ENCODE assay signal across 23 cellular contexts in genomic region chr1:24290933-24291487, GRCh38. TPM values are rescaled to one million over a fixed set of nuclear protein-coding genes. Genes with fewer than 3 reads are reported as not detected.
DNase-seq lines count a peak whose midpoint lies in the region; ATAC-seq, FAIRE-seq and TF ChIP-seq lines count a peak whose summit lies in the region.
"Had no signal": no experiment of that assay in that cellular context is flagged by ENCODE, and none has a peak within 500 bp of the region (broad histone marks: within the 10 kb centered on the region; RNA-seq: fewer than 3 reads in every experiment).

No MANE protein-coding gene starts in this region.

- 74% methylated on average over 8 of the region's 8 CpGs for WGBS in A549 (ENCODE audit: missing lambda C conversion rate)
- WGBS in K562 (ENCODE audit: insufficient coverage, low coverage, missing lambda C conversion rate), result 3% methylated on average over 8 of the region's 8 CpGs
- 80 to 87% methylated on average over 7 to 8 of the region's 8 CpGs for WGBS in endodermal cell (ENCODE audit: insufficient coverage in 1 of 2, insufficient read length in 1 of 2), 2 experiments

- peak overlapping the region; percentile 12; the same call in 1 of the 3 replicates for H3K4me2 ChIP-seq in A549
- no peak overlapping the region for H3K4me2 ChIP-seq in K562 (ENCODE audit: insufficient read depth, low read length)
- H3K4me2 ChIP-seq in keratinocyte (ENCODE audit: control insufficient read depth, extremely low read depth, insufficient read depth, low read depth, low read length), result peak overlapping the region; percentile 42

- no peaks in the 10 kb centered on the region for H3K9me3 Mint-ChIP-seq in endodermal cell
- H3K9me3 Mint-ChIP-seq: CD8-positive, alpha-beta memory T cell; IgD-negative memory B cell had no signal

- no peaks in the 10 kb centered on the region for H4K20me1 ChIP-seq in K562 (replicated peaks; ENCODE audit: control insufficient read depth, insufficient read depth, low read length)
- no peaks in the 10 kb centered on the region for H4K20me1 ChIP-seq in keratinocyte (ENCODE audit: control insufficient read depth, extremely low read depth, insufficient read depth, low read length)

- ATAC-seq in A549 (no peak), K562 (no peak), GM21786 (IDR thresholded peaks at IDR 0.05; ENCODE audit: unreplicated experiment) (no peak)

- dilution Hi-C loops in keratinocyte (cut with MboI; ENCODE audit: extremely low pct_ligation_motif_present, low sequenced_read_pairs), result no loop called here

- H3K79me2 ChIP-seq in K562 (ENCODE audit: control insufficient read depth, insufficient read depth, low read length) (no peaks in the 10 kb centered on the region), keratinocyte (ENCODE audit: control insufficient read depth, insufficient read depth, low read length) (no peaks in the 10 kb centered on the region)

- intact Hi-C loops in K562 (cut with micrococcal nuclease), result no loop called here

- H3K9me3 ChIP-seq in A549 (no peaks in the 10 kb centered on the region), HEK293 (ENCODE audit: control insufficient read depth, insufficient read depth, low read depth, low read length) (no peaks in the 10 kb centered on the region), K562 (replicated peaks; ENCODE audit: control insufficient read depth, insufficient read depth, low read depth, low read length) (no peaks in the 10 kb centered on the region), keratinocyte (ENCODE audit: control insufficient read depth, low read depth, low read length) (no peaks in the 10 kb centered on the region), endodermal cell (ENCODE audit: control insufficient read depth, low read length) (no peaks in the 10 kb centered on the region)

- in situ Hi-C loops in K562 (cut with MboI), result no loop called here

- peak overlapping the region; percentile 68 to 86 for H3K27ac ChIP-seq in A549
- H3K27ac ChIP-seq in HEK293 (ENCODE audit: extremely low read depth, low read depth, low read length), result no peak overlapping the region
- H3K27ac ChIP-seq in K562 (ENCODE audit: extremely low read depth, low read depth, low read length), result no peak overlapping the region
- H3K27ac ChIP-seq in keratinocyte (ENCODE audit: control insufficient read depth, insufficient read depth, low read length), result no peak overlapping the region
- no peak overlapping the region for H3K27ac ChIP-seq in endodermal cell (ENCODE audit: low read depth, low read length)

- DNase-seq in A549 (ENCODE audit: low read depth in 1 of 2, low spot score in 1 of 2) (peak in 1 of 2 experiments; percentile 33), K562 (ENCODE audit: extremely low read depth in 1 of 4, low spot score in 3 of 4) (no peak), keratinocyte (ENCODE audit: low read depth, low spot score) (no peak), endodermal cell (no peak), NCI-H1048 (lab: John Stamatoyannopoulos, UW) (no peak)
- no peak for DNase-seq in activated CD4-positive, alpha-beta T cell treated with anti-CD3 and anti-CD28 coated beads for 1 hour
- DNase-seq: CD8-positive, alpha-beta memory T cell; DMS79; H7; Kasumi-1; MM.1S; NCI-H1092 treated with DMSO at 0.1 percent for 48 hours; NCI-H2081; NCI-H510A; NCI-H748 treated with DMSO at 0.1 percent for 48 hours; SIG-M5 had no signal

- H3K4me1 ChIP-seq in A549 (peaks cover 63% of the 10 kb centered on the region), HEK293 (ENCODE audit: control insufficient read depth, insufficient read depth, low read length) (peaks cover 11% of the 10 kb centered on the region), K562 (replicated peaks in 1 of 2; ENCODE audit: control insufficient read depth in 2 of 2, insufficient read depth in 2 of 2, low read length in 2 of 2) (peaks cover 3 to 9% of the 10 kb centered on the region in 2 experiments; a peak in 4 of 5 replicates), keratinocyte (ENCODE audit: control insufficient read depth, extremely low read depth, insufficient read depth, low read length) (peaks cover 68% of the 10 kb centered on the region), endodermal cell (ENCODE audit: control insufficient read depth, insufficient read depth, low read length) (peaks cover 5% of the 10 kb centered on the region)

- H3K4me1 Mint-ChIP-seq in endodermal cell, result peaks cover 25% of the 10 kb centered on the region
- H3K4me1 Mint-ChIP-seq: CD8-positive, alpha-beta memory T cell; IgD-negative memory B cell had no signal

- FAIRE-seq in A549 (lab: Jason Lieb, UNC), result no peak
- FAIRE-seq in K562 (lab: Jason Lieb, UNC), result no peak
- FAIRE-seq in keratinocyte (lab: Jason Lieb, UNC), result peak; percentile 29
- FAIRE-seq: GM12892, GM18507 had no signal

- TF ChIP-seq POLR2A in A549 (IDR thresholded peaks at IDR 0.05; ENCODE audit: low read length) (no peak), K562 (conservative IDR thresholded peaks at IDR 0.05) (no peak)

- H3K4me3 ChIP-seq in A549 (no peak overlapping the region), HEK293 (ENCODE audit: low read depth, low read length) (no peak overlapping the region), K562 (no peak overlapping the region), keratinocyte (ENCODE audit: control insufficient read depth in 2 of 3, extremely low read depth in 1 of 3, insufficient read depth in 2 of 3, low read depth in 1 of 3, low read length in 3 of 3) (no peak overlapping the region), endodermal cell (ENCODE audit: low read length) (no peak overlapping the region)

- no peaks in the 10 kb centered on the region for H3K36me3 Mint-ChIP-seq in endodermal cell (ENCODE audit: low read depth)
- H3K36me3 Mint-ChIP-seq: CD8-positive, alpha-beta memory T cell; IgD-negative memory B cell had no signal

- no peak overlapping the region for H3K27ac Mint-ChIP-seq in endodermal cell
- H3K27ac Mint-ChIP-seq: CD8-positive, alpha-beta memory T cell had no signal

- peaks cover 5% of the 10 kb centered on the region for H3K9me1 ChIP-seq in K562 (ENCODE audit: control insufficient read depth, insufficient read depth, low read length)
- H3K9me1 ChIP-seq in keratinocyte (ENCODE audit: control insufficient read depth, extremely low read depth, insufficient read depth, low read length), result no peaks in the 10 kb centered on the region

- no peak for TF ChIP-seq RAD21 in A549 (conservative IDR thresholded peaks at IDR 0.05 in 1 of 2, IDR thresholded peaks at IDR 0.05 in 1 of 2)
- no peak for TF ChIP-seq RAD21 in K562 (CRISPR knock-in tag; conservative IDR thresholded peaks at IDR 0.05 in 1 of 2, IDR thresholded peaks at IDR 0.05 in 1 of 2)

- CTCF ChIA-PET in A549 (lab: Yijun Ruan, JAX), result interaction anchor here (0.8 to 7.8 kb wide), 6 partner anchors 10 to 103 kb away, joined by 3 to 52 read pairs (median 4); no protein-coding TSS in a partner anchor
- CTCF ChIA-PET in HEK293 (lab: Yijun Ruan, JAX), result interaction anchor here (0.6 to 2.8 kb wide), 7 partner anchors 11 to 784 kb away, joined by 3 to 21 read pairs (median 5); no protein-coding TSS in a partner anchor
- CTCF ChIA-PET in K562 (lab: Yijun Ruan, JAX; ENCODE audit: low intra/inter-chr PET ratio), result no interaction called here

- H2AFZ ChIP-seq in K562 (ENCODE audit: low read depth, low read length) (no peak overlapping the region), keratinocyte (ENCODE audit: control insufficient read depth, low read length) (peak overlapping the region; percentile 29)

- H3K27me3 ChIP-seq in K562 (ENCODE audit: control insufficient read depth in 2 of 2, insufficient read depth in 2 of 2, low read length in 2 of 2), result peaks cover 23 to 41% of the 10 kb centered on the region in 2 experiments
- H3K27me3 ChIP-seq in keratinocyte (ENCODE audit: control insufficient read depth, extremely low read depth, insufficient read depth, low read length), result no peaks in the 10 kb centered on the region
- H3K27me3 ChIP-seq in endodermal cell (ENCODE audit: control insufficient read depth, insufficient read depth, low read length, poor library complexity, severe bottlenecking), result no peaks in the 10 kb centered on the region

- BruUV-seq in K562 (replicated peaks; lab: Mats Ljungman, UMichigan), result no TSS peak

- POLR2A ChIA-PET in A549 (lab: Yijun Ruan, JAX), result no interaction called here
- POLR2A ChIA-PET in HEK293 (lab: Yijun Ruan, JAX), result no interaction called here
- POLR2A ChIA-PET in K562 (lab: Yijun Ruan, JAX), result interaction anchor here (0.6 to 1.3 kb wide), 4 partner anchors 13 to 681 kb away, joined by 3 to 4 read pairs (median 4); no protein-coding TSS in a partner anchor

- H3K36me3 ChIP-seq in HEK293 (ENCODE audit: control insufficient read depth in 2 of 2, insufficient read depth in 1 of 2, low read length in 2 of 2) (no peaks in the 10 kb centered on the region), K562 (ENCODE audit: control insufficient read depth, insufficient read depth, low read length) (no peaks in the 10 kb centered on the region), keratinocyte (ENCODE audit: control insufficient read depth in 2 of 2, extremely low read depth in 1 of 2, insufficient read depth in 2 of 2, low read length in 2 of 2) (no peaks in the 10 kb centered on the region), endodermal cell (ENCODE audit: control insufficient read depth, insufficient read depth, low read length) (no peaks in the 10 kb centered on the region)

- no peaks in the 10 kb centered on the region for H3K27me3 Mint-ChIP-seq in endodermal cell (ENCODE audit: insufficient read depth)
- H3K27me3 Mint-ChIP-seq: IgD-negative memory B cell had no signal

- no peak overlapping the region for H3K4me3 Mint-ChIP-seq in endodermal cell
- H3K4me3 Mint-ChIP-seq: CD8-positive, alpha-beta memory T cell; IgD-negative memory B cell had no signal

- no peak for TF ChIP-seq CTCF in A549 (IDR thresholded peaks at IDR 0.05)
- TF ChIP-seq CTCF in HEK293 (tag by site-specific recombination; IDR thresholded peaks at IDR 0.05), result no peak
- TF ChIP-seq CTCF in K562 (IDR thresholded peaks at IDR 0.05 in 2 of 3, conservative IDR thresholded peaks at IDR 0.05 in 1 of 3; ENCODE audit: insufficient read depth in 2 of 3, low read depth in 1 of 3, low read length in 3 of 3), result no peak
- no peak for TF ChIP-seq CTCF in keratinocyte (optimal IDR thresholded peaks at IDR 0.05 in 1 of 3, IDR thresholded peaks at IDR 0.05 in 1 of 3, conservative IDR thresholded peaks at IDR 0.05 in 1 of 3; ENCODE audit: extremely low read depth in 1 of 3, insufficient read depth in 2 of 3, low read length in 3 of 3)
- no peak for TF ChIP-seq CTCF in endodermal cell (conservative IDR thresholded peaks at IDR 0.05)

- no peak for TF ChIP-seq EP300 in A549 (IDR thresholded peaks at IDR 0.05)
- TF ChIP-seq EP300 in K562 (IDR thresholded peaks at IDR 0.05; ENCODE audit: low read length), result no peak

- H3K9ac ChIP-seq in K562 (ENCODE audit: insufficient read depth in 1 of 2, low read depth in 2 of 2, low read length in 2 of 2) (no peak overlapping the region), keratinocyte (ENCODE audit: control insufficient read depth, extremely low read depth, insufficient read depth, low read length) (peak overlapping the region; percentile 1), endodermal cell (ENCODE audit: extremely low read depth, low read length, poor library complexity, severe bottlenecking) (no peak overlapping the region)

RNA-seq across cellular contexts. Expression of gene GRHL3, which starts 28.1 kb away (rescaled TPM):
- polyA plus RNA-seq in A549 (2011; rRNA removed) (1.6 and 2.5 TPM in 2 replicates), A549 (2017; fragmentation: RNase III; extraction: RNeasy Plus Mini Kit Qiagen cat#74134 plus additional on column Dnase treatment) (0.58 to 0.71 TPM (median 0.59 TPM) in 3 replicates), K562 (2011; rRNA removed) (not detected in 2 replicates), K562 (2014; fragmentation: Illumina TruSeq; extraction: Trizol) (0.04 TPM in 1 of 2 replicates, not detected in the other), K562 (2014; fragmentation: Nextera tagmentation; extraction: Ambion mirVana) (under 1 TPM in 1 of 2 experiments, not detected in 1; 0.01 TPM), K562 (2014; rRNA removed) (0.65 TPM in 1 of 2 replicates, not detected in the other), keratinocyte (7.7 to 20.5 TPM (median 13.0 TPM) in 3 replicates)
- polyA plus RNA-seq in A549 (2012; cell fraction: cytosol; rRNA removed), result 1.2 and 1.4 TPM in 2 replicates
- polyA plus RNA-seq in A549 (2012; cell fraction: nucleus; rRNA removed), result 1.2 and 1.8 TPM in 2 replicates
- polyA minus RNA-seq in A549 (2011; rRNA and poly(A)+ RNA removed), result 0.68 and 1.2 TPM in 2 replicates
- not detected in 2 replicates for total RNA-seq in K562 (2011; cell fraction: chromatin; rRNA removed; ENCODE audit: low replicate concordance)
- not detected in 2 replicates for total RNA-seq in K562 (2011; cell fraction: nucleolus; rRNA removed)
- not detected in 2 replicates for total RNA-seq in K562 (2011; cell fraction: nucleoplasm; rRNA removed)
- total RNA-seq in K562 (2014; rRNA removed) (not detected in 2 replicates), K562 (2014; rRNA removed; fragmentation: Illumina TruSeq; extraction: Trizol) (not detected in 2 replicates), K562 (2015; rRNA removed; fragmentation: Illumina TruSeq; extraction: Trizol) (not detected in 2 replicates), K562 (2021) (not detected in 2 replicates), endodermal cell (1 to 10 TPM; 1.8 to 2.5 TPM)
- not detected in 2 replicates for polyA plus RNA-seq in K562 (2011; cell fraction: cytosol; rRNA removed)
- not detected in 2 replicates for polyA plus RNA-seq in K562 (2011; cell fraction: nucleus; rRNA removed)
- polyA plus RNA-seq in K562 (2012), result 0.13 and 0.35 TPM in 2 replicates
- not detected in 2 replicates for polyA minus RNA-seq in K562 (2011; rRNA and poly(A)+ RNA removed)
- not detected in 2 replicates for polyA minus RNA-seq in K562 (2011; cell fraction: cytosol; rRNA and poly(A)+ RNA removed)
- polyA minus RNA-seq in K562 (2011; cell fraction: nucleus; rRNA and poly(A)+ RNA removed), result not detected in 2 replicates
- polyA plus RNA-seq in keratinocyte (2011; ENCODE audit: low read depth), result 130 TPM
- polyA plus RNA-seq in keratinocyte (2011; cell fraction: cytosol; rRNA removed), result 11.8 and 16.0 TPM in 2 replicates
- polyA plus RNA-seq in keratinocyte (2011; cell fraction: nucleus; rRNA removed), result 45.0 and 50.1 TPM in 2 replicates
- polyA plus RNA-seq in keratinocyte (2012; ENCODE audit: low replicate concordance), result 6.6 and 97.1 TPM in 2 replicates
- 9.4 to 18.6 TPM (median 14.9 TPM) in 3 replicates for polyA minus RNA-seq in keratinocyte
- polyA minus RNA-seq in keratinocyte (2011; cell fraction: cytosol; rRNA and poly(A)+ RNA removed), result 10.4 TPM
- 23.3 and 32.6 TPM in 2 replicates for polyA minus RNA-seq in keratinocyte (2011; cell fraction: nucleus; rRNA and poly(A)+ RNA removed)
- polyA plus RNA-seq in endodermal cell (2013, experiment 1 of 2), result 2.6 TPM
- 2.6 TPM for polyA plus RNA-seq in endodermal cell (2013, experiment 2 of 2)
- total RNA-seq: RPMI7951 had no signal
- polyA plus RNA-seq: BJ; CD8-positive, alpha-beta memory T cell; IgD-negative memory B cell had no signal

Comparison
In these comparisons a context has a peak if more than half of its experiments do, and no peak if none do; other contexts are left out.
1. H3K27ac ChIP-seq: peak in A549 (2 of 2); none in HEK293 (single experiment), K562 (single experiment), keratinocyte (single experiment) and endodermal cell (single experiment).